Comparison of ENCODE assay signal across 1 cellular context in genomic region chr10:124220547-124220946, GRCh38.
TF ChIP-seq lines count a peak whose summit lies in the region.

No MANE protein-coding gene starts in this region.

TF ChIP-seq in GM12878, 131 proteins besides CTCF, POLR2A, EP300 and RAD21:
- no peak for TF ChIP-seq SUPT20H (IDR thresholded peaks at IDR 0.05; ENCODE audit: borderline replicate concordance, control insufficient read depth, low read depth, low read length)
- TF ChIP-seq ZNF384 (IDR thresholded peaks at IDR 0.05; ENCODE audit: borderline replicate concordance, low read depth, low read length): 0 out of 2 replicates have a peak, but pooled peaks have one; percentile 21
- no peak for TF ChIP-seq ZNF274 (IDR thresholded peaks at IDR 0.05; ENCODE audit: insufficient read depth, insufficient read length)
